In genomic region chr14:34330846-34331245, GRCh38 we compare ENCODE assay signal across 14 cellular contexts.
DNase-seq lines count a peak whose midpoint lies in the region; ATAC-seq, FAIRE-seq and TF ChIP-seq lines count a peak whose summit lies in the region.
"Had no signal": no experiment of that assay in that cellular context is flagged by ENCODE, and none has a peak within 500 bp of the region (broad histone marks: within the 10 kb centered on the region; RNA-seq: fewer than 3 reads in every experiment).

No MANE protein-coding gene starts in this region.

- H3K4me3 Mint-ChIP-seq in Calu3 (ENCODE audit: low read depth, unreplicated experiment) = no peak overlapping the region
- H3K4me3 Mint-ChIP-seq in stimulated activated naive B cell treated with anti-CD40 and anti-IgM and Interleukin-4, amounts not matched to agents 10 μg/mL and 1 μg/mL and 100 μg/mL, for 72 hours = no peak overlapping the region

- WGBS in HepG2 (ENCODE audit: low lambda C conversion rate) = 0% methylated on average over 1 of the region's 1 CpG
- 0% methylated on average over 1 of the region's 1 CpG for WGBS in right lobe of liver (ENCODE audit: insufficient coverage, low coverage, low lambda C conversion rate, missing lambda C conversion rate)
- 0% methylated on average over 1 of the region's 1 CpG for WGBS in liver
- 0% methylated on average over 1 of the region's 1 CpG for WGBS in right cardiac atrium

- in situ Hi-C loops in HepG2 (cut with HindIII; ENCODE audit: extremely low pct_ligation_motif_present, low pct_unique_long_range_greater_than_20kb) = loop anchor here (5.0 kb wide), 1 partner anchor 166 kb away; no protein-coding TSS in a partner anchor

- H3K36me3 ChIP-seq in HepG2 (replicated peaks in 1 of 2; ENCODE audit: control insufficient read depth in 1 of 2, insufficient read depth in 2 of 2, low read length in 2 of 2) = no peaks in the 10 kb centered on the region
- H3K36me3 ChIP-seq in right lobe of liver = no peaks in the 10 kb centered on the region
- H3K36me3 ChIP-seq in liver (ENCODE audit: control insufficient read depth in 4 of 4, insufficient read depth in 3 of 4, low read depth in 1 of 4, low read length in 3 of 4) = no peaks in the 10 kb centered on the region
- H3K36me3 ChIP-seq in vagina = no peaks in the 10 kb centered on the region
- H3K36me3 ChIP-seq: BLaER1, HAP-1 had no signal

- no peaks in the 10 kb centered on the region for H3K9me3 Mint-ChIP-seq in Calu3 (ENCODE audit: low read depth, unreplicated experiment)
- H3K9me3 Mint-ChIP-seq in stimulated activated naive B cell treated with anti-CD40 and anti-IgM and Interleukin-4, amounts not matched to agents 10 μg/mL and 1 μg/mL and 100 μg/mL, for 72 hours = no peaks in the 10 kb centered on the region
- H3K9me3 Mint-ChIP-seq: CD8-positive, alpha-beta memory T cell had no signal

- H4K20me1 ChIP-seq in HepG2 (ENCODE audit: insufficient read depth, low read length) = no peaks in the 10 kb centered on the region
- H4K20me1 ChIP-seq: BLaER1 had no signal

- H3K79me2 ChIP-seq in HepG2 (ENCODE audit: insufficient read depth, low read length) = no peaks in the 10 kb centered on the region

- H3K27ac Mint-ChIP-seq in Calu3 (ENCODE audit: unreplicated experiment) = no peak overlapping the region
- no peak overlapping the region for H3K27ac Mint-ChIP-seq in stimulated activated naive B cell treated with anti-CD40 and anti-IgM and Interleukin-4, amounts not matched to agents 10 μg/mL and 1 μg/mL and 100 μg/mL, for 72 hours
- H3K27ac Mint-ChIP-seq: CD8-positive, alpha-beta memory T cell had no signal

- H3K27me3 ChIP-seq in HepG2 (ENCODE audit: control insufficient read depth in 1 of 2, insufficient read depth in 2 of 2, low read length in 2 of 2) (no peaks in the 10 kb centered on the region), right lobe of liver (no peaks in the 10 kb centered on the region), liver (ENCODE audit: control insufficient read depth in 4 of 4, insufficient read depth in 4 of 4, low read length in 3 of 4) (no peaks in the 10 kb centered on the region), vagina (no peaks in the 10 kb centered on the region), right cardiac atrium (ENCODE audit: control insufficient read depth, insufficient read depth) (no peaks in the 10 kb centered on the region)
- H3K27me3 ChIP-seq: BLaER1 had no signal

- H3K9me3 ChIP-seq in HepG2 (ENCODE audit: low read length) (no peaks in the 10 kb centered on the region), right lobe of liver (no peaks in the 10 kb centered on the region), liver (ENCODE audit: control insufficient read depth in 4 of 4, low read length in 3 of 4) (no peaks in the 10 kb centered on the region), vagina (no peaks in the 10 kb centered on the region), right cardiac atrium (ENCODE audit: control insufficient read depth, low read length) (no peaks in the 10 kb centered on the region)
- H3K9me3 ChIP-seq: BLaER1, Caco-2, HAP-1 had no signal

- TF ChIP-seq POLR2A in HepG2 (IDR thresholded peaks at IDR 0.05; ENCODE audit: insufficient read depth in 1 of 2, low read depth in 2 of 2, low read length in 2 of 2) (no peak), right lobe of liver (IDR thresholded peaks at IDR 0.05) (no peak), vagina (IDR thresholded peaks at IDR 0.05) (no peak)

- peaks cover 16% of the 10 kb centered on the region for H3K4me1 Mint-ChIP-seq in Calu3 (ENCODE audit: low read depth, unreplicated experiment)
- H3K4me1 Mint-ChIP-seq in stimulated activated naive B cell treated with anti-CD40 and anti-IgM and Interleukin-4, amounts not matched to agents 10 μg/mL and 1 μg/mL and 100 μg/mL, for 72 hours = peaks cover 8 to 15% of the 10 kb centered on the region in 2 donors

- DNase-seq in HepG2 (ENCODE audit: low spot score) = no peak
- no peak for DNase-seq in right lobe of liver
- DNase-seq in amniotic epithelial cell (ENCODE audit: low read depth) = peak; percentile 59
- peak in 1 of 2 donors; percentile 70 for DNase-seq in vagina (ENCODE audit: extremely low spot score in 2 of 2)
- no peak for DNase-seq in Calu3
- DNase-seq in stimulated activated naive B cell treated with anti-CD40 and anti-IgM and Interleukin-4, amounts not matched to agents 10 μg/mL and 1 μg/mL and 100 μg/mL, for 72 hours = no peak
- DNase-seq in right cardiac atrium = no peak
- DNase-seq: Caco-2, DMS 273 treated with DMSO at 0.1 percent for 48 hours had no signal

- H3K27me3 Mint-ChIP-seq in Calu3 (ENCODE audit: unreplicated experiment) = no peaks in the 10 kb centered on the region
- peaks cover 0 to 5% of the 10 kb centered on the region in 2 donors for H3K27me3 Mint-ChIP-seq in stimulated activated naive B cell treated with anti-CD40 and anti-IgM and Interleukin-4, amounts not matched to agents 10 μg/mL and 1 μg/mL and 100 μg/mL, for 72 hours

- ATAC-seq in HepG2 (no peak), right lobe of liver (no peak), right cardiac atrium (no peak)
- ATAC-seq in stimulated activated naive B cell treated with anti-CD40 and anti-IgM and Interleukin-4, amounts not matched to agents 10 μg/mL and 1 μg/mL and 100 μg/mL, for 72 hours (replicated peaks) = no peak

- no peak overlapping the region for H2AFZ ChIP-seq in HepG2 (ENCODE audit: low read length)

- CTCF ChIA-PET in HepG2 (lab: Yijun Ruan, JAX; ENCODE audit: low intra/inter-chr PET ratio, low total read pairs) = interaction anchor here (0.8 to 3.4 kb wide), 3 partner anchors 8 to 168 kb away, joined by 4 to 149 read pairs (median 7); no protein-coding TSS in a partner anchor
- CTCF ChIA-PET in Calu3 (lab: Charles Lee) = interaction anchor here (1.7 to 2.6 kb wide), 2 partner anchors 8 to 167 kb away, joined by 6 to 43 read pairs; no protein-coding TSS in a partner anchor

- TF ChIP-seq CTCF in HepG2 (CRISPR knock-in tag; IDR thresholded peaks at IDR 0.05) (no peak), right lobe of liver (IDR thresholded peaks at IDR 0.05) (no peak), liver (IDR thresholded peaks at IDR 0.05; ENCODE audit: low read depth, low read length, missing input control) (no peak), vagina (IDR thresholded peaks at IDR 0.05) (no peak), Calu3 (IDR thresholded peaks at IDR 0.05; ENCODE audit: unreplicated experiment) (no peak)

- TF ChIP-seq EP300 in HepG2 (IDR thresholded peaks at IDR 0.05; ENCODE audit: low read depth in 2 of 2, low read length in 2 of 2) (no peak), HepG2 (CRISPR knock-in tag; IDR thresholded peaks at IDR 0.05; ENCODE audit: borderline replicate concordance) (no peak)

- H3K36me3 Mint-ChIP-seq in Calu3 (ENCODE audit: insufficient read depth, unreplicated experiment) = peaks cover 4% of the 10 kb centered on the region
- H3K36me3 Mint-ChIP-seq in stimulated activated naive B cell treated with anti-CD40 and anti-IgM and Interleukin-4, amounts not matched to agents 10 μg/mL and 1 μg/mL and 100 μg/mL, for 72 hours = no peaks in the 10 kb centered on the region
- H3K36me3 Mint-ChIP-seq: CD8-positive, alpha-beta memory T cell had no signal

- TF ChIP-seq RAD21 in HepG2 (CRISPR knock-in tag; IDR thresholded peaks at IDR 0.05) (no peak), liver (IDR thresholded peaks at IDR 0.05) (no peak)

- no TSS peak for BruUV-seq in HepG2 (replicated peaks; lab: Mats Ljungman, UMichigan)
- BruUV-seq in Calu3 (replicated peaks; lab: Mats Ljungman, UMichigan) = no TSS peak

- H3K9ac ChIP-seq in HepG2 (ENCODE audit: insufficient read depth, low read depth, low read length) (no peak overlapping the region), liver (ENCODE audit: low read depth in 1 of 2, low read length in 2 of 2) (no peak overlapping the region)
- H3K9ac ChIP-seq: BLaER1 had no signal

- H3K27ac ChIP-seq in HepG2 (ENCODE audit: extremely low read length, insufficient read depth, low read length) = no peak overlapping the region
- H3K27ac ChIP-seq in right lobe of liver = no peak overlapping the region
- H3K27ac ChIP-seq in liver (ENCODE audit: low read depth in 1 of 2, low read length in 2 of 2) = no peak overlapping the region
- peak overlapping the region; percentile 52 for H3K27ac ChIP-seq in vagina
- no peak overlapping the region for H3K27ac ChIP-seq in right cardiac atrium (ENCODE audit: low read length)
- H3K27ac ChIP-seq: BLaER1 had no signal

- POLR2A ChIA-PET in HepG2 (lab: Yijun Ruan, JAX) = interaction anchor here (2.0 to 3.3 kb wide), 2 partner anchors 167 to 218 kb away, joined by 13 to 71 read pairs; no protein-coding TSS in a partner anchor

- H3K4me1 ChIP-seq in HepG2 (ENCODE audit: insufficient read depth, low read length) = peaks cover 30% of the 10 kb centered on the region
- peaks cover 0 to 7% (median 0%) of the 10 kb centered on the region in 4 donors for H3K4me1 ChIP-seq in right lobe of liver
- H3K4me1 ChIP-seq in liver (ENCODE audit: control insufficient read depth in 4 of 4, insufficient read depth in 4 of 4, low read length in 3 of 4) = peaks cover 0 to 10% (median 3%) of the 10 kb centered on the region in 4 donors
- peaks cover 16% of the 10 kb centered on the region for H3K4me1 ChIP-seq in vagina
- H3K4me1 ChIP-seq in right cardiac atrium (ENCODE audit: control insufficient read depth, insufficient read depth, low read length) = no peaks in the 10 kb centered on the region

- H3K4me3 ChIP-seq in HepG2 (replicated peaks in 1 of 3; ENCODE audit: insufficient read depth in 1 of 3, low read depth in 2 of 3, low read length in 3 of 3) (no peak overlapping the region), right lobe of liver (no peak overlapping the region), liver (ENCODE audit: low read depth in 1 of 3, low read length in 3 of 3) (no peak overlapping the region), vagina (no peak overlapping the region), right cardiac atrium (ENCODE audit: low read length) (no peak overlapping the region)
- H3K4me3 ChIP-seq: BLaER1, HAP-1 had no signal

- intact Hi-C loops in HepG2 (cut with micrococcal nuclease; ENCODE audit: unreplicated experiment) (loop anchor here (1.0 to 5.0 kb wide), 3 partner anchors 167 to 1092 kb away; partner anchors contain the start of gene EAPP), right lobe of liver (cut with DNase I) (no loop called here), vagina (cut with DNase I) (no loop called here), Calu3 (cut with micrococcal nuclease; ENCODE audit: unreplicated experiment) (loop anchor here (1.0 to 2.0 kb wide), 3 partner anchors 44 to 167 kb away; no protein-coding TSS in a partner anchor), right cardiac atrium (cut with DNase I) (no loop called here)

- FAIRE-seq in HepG2 (lab: Jason Lieb, UNC) = no peak
- FAIRE-seq: H1 had no signal

- no peak overlapping the region for H3K4me2 ChIP-seq in HepG2 (ENCODE audit: low read depth, low read length)
- H3K4me2 ChIP-seq: BLaER1 had no signal

TF ChIP-seq in liver, 16 proteins besides CTCF, POLR2A, EP300 and RAD21 (continues in another document):
- TF ChIP-seq JUND (IDR thresholded peaks at IDR 0.05) = no peak
- TF ChIP-seq ATF3 (IDR thresholded peaks at IDR 0.05) = no peak
- TF ChIP-seq NR2F2 (IDR thresholded peaks at IDR 0.05) = peak; percentile 84

Comparison
In these comparisons a context has a peak if more than half of its experiments do, and no peak if none do; other contexts are left out.
1. intact Hi-C loops: an anchor here in HepG2 (1.0 to 5.0 kb wide) and Calu3 (1.0 to 2.0 kb wide); none called in right lobe of liver, vagina and right cardiac atrium.